1 cellular context compared by ENCODE assay signal in genomic region chr22:38181453-38182200, GRCh38.
TF ChIP-seq lines count a peak whose summit lies in the region.

TSS of gene PLA2G6 (minus strand) at chr22:38181830. CDS start at chr22:38169426, 12,404 bp downstream.

TF ChIP-seq in HepG2, 621 proteins besides CTCF, POLR2A, EP300 and RAD21 (continued from another document and continues in another):
- TF ChIP-seq GMEB1 (CRISPR knock-in tag; IDR thresholded peaks at IDR 0.05; ENCODE audit: borderline replicate concordance), result peak; percentile 71; the same call in 1 of the 2 replicates
- peak; percentile 95 for TF ChIP-seq ELF4 (CRISPR knock-in tag; IDR thresholded peaks at IDR 0.05; ENCODE audit: borderline replicate concordance)
- TF ChIP-seq STAT6 (CRISPR knock-in tag; IDR thresholded peaks at IDR 0.05; ENCODE audit: borderline replicate concordance), result 0 out of 2 replicates have a peak, but pooled peaks have one; percentile 52
- TF ChIP-seq RAD51 (IDR thresholded peaks at IDR 0.05; ENCODE audit: borderline replicate concordance), result peak; percentile 86
- TF ChIP-seq DRAP1 (CRISPR knock-in tag; IDR thresholded peaks at IDR 0.05), result peak; percentile 64
- no peak for TF ChIP-seq MZF1 (CRISPR knock-in tag; IDR thresholded peaks at IDR 0.05; ENCODE audit: borderline replicate concordance)
- peak; percentile 73 for TF ChIP-seq SP2 (CRISPR knock-in tag; IDR thresholded peaks at IDR 0.05)
- peak; percentile 46; the same call in 1 of the 2 replicates for TF ChIP-seq FOSL2 (CRISPR knock-in tag; IDR thresholded peaks at IDR 0.05)
- peak; percentile 61; the same call in 1 of the 2 replicates for TF ChIP-seq SALL1 (CRISPR knock-in tag; IDR thresholded peaks at IDR 0.05)
- TF ChIP-seq ETV6 (CRISPR knock-in tag; conservative IDR thresholded peaks at IDR 0.05), result 0 out of 2 replicates have a peak, but pooled peaks have one; percentile 16
- TF ChIP-seq KAT8 (CRISPR knock-in tag; IDR thresholded peaks at IDR 0.05), result peak; percentile 81
- no peak for TF ChIP-seq PRMT3 (CRISPR knock-in tag; IDR thresholded peaks at IDR 0.05; ENCODE audit: borderline replicate concordance, low read depth)
- peak; percentile 66; the same call in 1 of the 2 replicates for TF ChIP-seq ZBTB10 (CRISPR knock-in tag; IDR thresholded peaks at IDR 0.05; ENCODE audit: borderline replicate concordance)
- TF ChIP-seq NR2C2 (CRISPR knock-in tag; IDR thresholded peaks at IDR 0.05; ENCODE audit: borderline replicate concordance), result peak; percentile 78; the same call in 1 of the 2 replicates
- 0 out of 2 replicates have a peak, but pooled peaks have one; percentile 9 for TF ChIP-seq IRF2 (CRISPR knock-in tag; IDR thresholded peaks at IDR 0.05)
- no peak for TF ChIP-seq SOX6 (IDR thresholded peaks at IDR 0.05)
- 0 out of 2 replicates have a peak, but pooled peaks have one; percentile 15 for TF ChIP-seq SOX6 (CRISPR knock-in tag; IDR thresholded peaks at IDR 0.05)
- peak; percentile 38; the same call in 1 of the 2 replicates for TF ChIP-seq ZNF350 (CRISPR knock-in tag; IDR thresholded peaks at IDR 0.05; ENCODE audit: borderline replicate concordance, low read depth)
- TF ChIP-seq MAFK (conservative IDR thresholded peaks at IDR 0.05 in 1 of 2, IDR thresholded peaks at IDR 0.05 in 1 of 2; ENCODE audit: low read length in 2 of 2), result peak; percentile 82 to 93
- no peak for TF ChIP-seq ZNF512B (CRISPR knock-in tag; IDR thresholded peaks at IDR 0.05; ENCODE audit: borderline replicate concordance)
- 0 out of 2 replicates have a peak, but pooled peaks have one; percentile 12 for TF ChIP-seq PBX2 (CRISPR knock-in tag; IDR thresholded peaks at IDR 0.05)
- TF ChIP-seq ZFP90 (CRISPR knock-in tag; IDR thresholded peaks at IDR 0.05; ENCODE audit: borderline replicate concordance), result no peak
- peak; percentile 49; the same call in 1 of the 2 replicates for TF ChIP-seq ZNF574 (CRISPR knock-in tag; IDR thresholded peaks at IDR 0.05)
- no peak for TF ChIP-seq KLF13 (CRISPR knock-in tag; IDR thresholded peaks at IDR 0.05)
- TF ChIP-seq ETV5 (CRISPR knock-in tag; IDR thresholded peaks at IDR 0.05; ENCODE audit: borderline replicate concordance), result peak; percentile 22; the same call in 1 of the 2 replicates
- peak; percentile 50; the same call in 1 of the 2 replicates for TF ChIP-seq GFI1 (CRISPR knock-in tag; IDR thresholded peaks at IDR 0.05; ENCODE audit: borderline replicate concordance)
- no peak for TF ChIP-seq ZNF431 (CRISPR knock-in tag; IDR thresholded peaks at IDR 0.05; ENCODE audit: borderline replicate concordance, low read depth)
- no peak for TF ChIP-seq MATR3 (CRISPR knock-in tag; IDR thresholded peaks at IDR 0.05)
- no peak for TF ChIP-seq SRSF9 (IDR thresholded peaks at IDR 0.05; ENCODE audit: borderline replicate concordance, insufficient read depth, low read depth, low read length, poor library complexity, severe bottlenecking)
- TF ChIP-seq TFDP2 (CRISPR knock-in tag; IDR thresholded peaks at IDR 0.05), result peak; percentile 87
- no peak for TF ChIP-seq ARNT (IDR thresholded peaks at IDR 0.05)
- TF ChIP-seq ZNF501 (CRISPR knock-in tag; IDR thresholded peaks at IDR 0.05), result 0 out of 2 replicates have a peak, but pooled peaks have one; percentile 45
- no peak for TF ChIP-seq MAZ (IDR thresholded peaks at IDR 0.05; ENCODE audit: borderline replicate concordance, low read depth, low read length)
- TF ChIP-seq MAZ (CRISPR knock-in tag; IDR thresholded peaks at IDR 0.05; ENCODE audit: low read depth), result peak; percentile 55; the same call in 1 of the 2 replicates
- TF ChIP-seq ZNF639 (CRISPR knock-in tag; conservative IDR thresholded peaks at IDR 0.05), result no peak
- TF ChIP-seq FOXC1 (CRISPR knock-in tag; IDR thresholded peaks at IDR 0.05; ENCODE audit: borderline replicate concordance), result peak; percentile 9; the same call in 1 of the 2 replicates
